Comparison of ENCODE assay signal across 17 cellular contexts in the genomic region with DNA sequence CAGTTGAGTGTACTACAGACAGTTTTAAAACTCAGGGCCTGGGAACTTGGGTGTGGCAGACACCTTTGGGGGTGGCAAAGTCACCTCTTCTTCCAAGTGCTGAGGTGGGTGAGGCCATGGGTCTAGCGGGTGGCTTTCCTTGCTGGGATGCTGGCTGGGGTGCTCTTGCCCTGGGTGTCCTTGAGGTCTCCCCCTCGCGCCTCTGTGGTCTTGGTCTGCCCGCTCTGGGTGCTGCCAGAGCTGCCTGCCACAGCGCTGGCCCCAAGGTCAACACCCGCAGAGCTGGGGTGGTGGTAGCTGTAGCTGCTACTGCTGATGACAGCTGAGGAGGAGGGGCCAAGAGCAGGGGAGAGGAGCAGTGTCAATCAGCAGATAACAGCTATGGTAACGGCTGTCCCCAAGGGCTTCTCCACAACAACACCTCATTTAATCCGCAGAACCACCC. TPM values are rescaled to one million over a fixed set of nuclear protein-coding genes. Genes with fewer than 3 reads are reported as not detected.
A peak's percentile ranks its signal among the peaks of the same experiment; 100 is the strongest.
DNase-seq lines count a peak whose midpoint lies in the region; ATAC-seq and TF ChIP-seq lines count a peak whose summit lies in the region.
"Had no signal": no experiment of that assay in that cellular context is flagged by ENCODE, and none has a peak within 500 bp of the region (broad histone marks: within the 10 kb centered on the region; RNA-seq: fewer than 3 reads in every experiment).

No MANE protein-coding gene starts in this region.

- intact Hi-C loops in lower lobe of right lung (cut with DNase I), result no loop called here

- H3K4me3 ChIP-seq in lower lobe of right lung, result no peak overlapping the region

- peak; percentile 47 to 55 for ATAC-seq in lower lobe of right lung

- H3K27me3 ChIP-seq in lower lobe of right lung (ENCODE audit: low read depth), result peaks cover 53% of the 10 kb centered on the region

- DNase-seq in activated CD8-positive, alpha-beta memory T cell treated with anti-CD3 and anti-CD28 coated beads for 1 hour (ENCODE audit: extremely low read depth in 1 of 2, low read depth in 1 of 2), result peak; percentile 18 to 28
- no peak for DNase-seq in activated CD8-positive, alpha-beta memory T cell treated with anti-CD3 and anti-CD28 coated beads, Interleukin-2, amount 50 U/mL, for 48 hours
- peak; percentile 9 for DNase-seq in activated CD8-positive, alpha-beta memory T cell treated with anti-CD3 and anti-CD28 coated beads, Interleukin-2, amount 50 U/mL, for 24 hours (ENCODE audit: extremely low read depth)
- DNase-seq in lower lobe of right lung (no peak), occipital lobe (lab: John Stamatoyannopoulos, UW) (no peak), NCI-H2107 treated with DMSO at 0.1 percent for 48 hours (lab: John Stamatoyannopoulos, UW; ENCODE audit: unreplicated experiment) (no peak), NCI-H187 (lab: John Stamatoyannopoulos, UW) (no peak)
- peak; percentile 37 for DNase-seq in stimulated activated CD8-positive, alpha-beta memory T cell treated with anti-CD3 and anti-CD28 coated beads, Interleukin-4, amount 100 ng/mL, for 48 hours
- DNase-seq: Caco-2; GDM1; kidney; NCI-H345; stimulated activated CD4-positive, alpha-beta T cell treated with anti-CD3 and anti-CD28 coated beads, Interleukin-15, amount 100 ng/mL, for 24 hours had no signal

- no peak for TF ChIP-seq CTCF in lower lobe of right lung (IDR thresholded peaks at IDR 0.05)

- no peaks in the 10 kb centered on the region for H3K4me1 ChIP-seq in lower lobe of right lung
- H3K4me1 ChIP-seq: Caco-2 had no signal

- H3K27ac ChIP-seq in lower lobe of right lung, result no peak overlapping the region
- H3K27ac ChIP-seq: epithelial cell of prostate had no signal

- H3K9me3 ChIP-seq in lower lobe of right lung, result no peaks in the 10 kb centered on the region
- H3K9me3 ChIP-seq: Caco-2 had no signal

- no peaks in the 10 kb centered on the region for H3K36me3 ChIP-seq in lower lobe of right lung

RNA-seq across cellular contexts. Expression of gene KRT74, which starts 6.8 kb away (rescaled TPM):
- not detected for total RNA-seq in lower lobe of right lung
- not detected for total RNA-seq in occipital lobe
- total RNA-seq: Caco-2, glomerular endothelial cell, kidney, OCI-LY7, progenitor cell of endocrine pancreas had no signal

RNA-seq across cellular contexts. Expression of gene KRT71, which starts 13.9 kb away (rescaled TPM):
- total RNA-seq in lower lobe of right lung (not detected), occipital lobe (not detected)
- total RNA-seq: glomerular endothelial cell, kidney, OCI-LY7, progenitor cell of endocrine pancreas had no signal

RNA-seq across cellular contexts. Expression of gene KRT72, which starts 34.4 kb away (rescaled TPM):
- total RNA-seq in lower lobe of right lung (not detected), occipital lobe (not detected)
- total RNA-seq: Caco-2, glomerular endothelial cell, kidney, OCI-LY7, progenitor cell of endocrine pancreas had no signal

RNA-seq across cellular contexts. Expression of gene KRT5, which starts 46.7 kb away (rescaled TPM):
- 0.65 TPM for total RNA-seq in lower lobe of right lung
- 0.62 TPM for total RNA-seq in occipital lobe
- total RNA-seq: glomerular endothelial cell, progenitor cell of endocrine pancreas had no signal

RNA-seq across cellular contexts. Expression of gene KRT73, which starts 51.5 kb away (rescaled TPM):
- total RNA-seq in lower lobe of right lung (not detected), occipital lobe (not detected)
- total RNA-seq: Caco-2, glomerular endothelial cell, kidney, OCI-LY7, progenitor cell of endocrine pancreas had no signal

Comparison
In these comparisons a context has a peak if more than half of its experiments do, and no peak if none do; other contexts are left out.
1. DNase-seq: peak in activated CD8-positive, alpha-beta memory T cell treated with anti-CD3 and anti-CD28 coated beads for 1 hour (2 of 2), activated CD8-positive, alpha-beta memory T cell treated with anti-CD3 and anti-CD28 coated beads, Interleukin-2, amount 50 U/mL, for 24 hours (single experiment) and stimulated activated CD8-positive, alpha-beta memory T cell treated with anti-CD3 and anti-CD28 coated beads, Interleukin-4, amount 100 ng/mL, for 48 hours (single experiment); none in activated CD8-positive, alpha-beta memory T cell treated with anti-CD3 and anti-CD28 coated beads, Interleukin-2, amount 50 U/mL, for 48 hours (single experiment), lower lobe of right lung (single experiment), occipital lobe (single experiment), NCI-H2107 treated with DMSO at 0.1 percent for 48 hours (single experiment) and NCI-H187 (0 of 2).